9 cellular contexts compared by ENCODE assay signal in the genomic region with DNA sequence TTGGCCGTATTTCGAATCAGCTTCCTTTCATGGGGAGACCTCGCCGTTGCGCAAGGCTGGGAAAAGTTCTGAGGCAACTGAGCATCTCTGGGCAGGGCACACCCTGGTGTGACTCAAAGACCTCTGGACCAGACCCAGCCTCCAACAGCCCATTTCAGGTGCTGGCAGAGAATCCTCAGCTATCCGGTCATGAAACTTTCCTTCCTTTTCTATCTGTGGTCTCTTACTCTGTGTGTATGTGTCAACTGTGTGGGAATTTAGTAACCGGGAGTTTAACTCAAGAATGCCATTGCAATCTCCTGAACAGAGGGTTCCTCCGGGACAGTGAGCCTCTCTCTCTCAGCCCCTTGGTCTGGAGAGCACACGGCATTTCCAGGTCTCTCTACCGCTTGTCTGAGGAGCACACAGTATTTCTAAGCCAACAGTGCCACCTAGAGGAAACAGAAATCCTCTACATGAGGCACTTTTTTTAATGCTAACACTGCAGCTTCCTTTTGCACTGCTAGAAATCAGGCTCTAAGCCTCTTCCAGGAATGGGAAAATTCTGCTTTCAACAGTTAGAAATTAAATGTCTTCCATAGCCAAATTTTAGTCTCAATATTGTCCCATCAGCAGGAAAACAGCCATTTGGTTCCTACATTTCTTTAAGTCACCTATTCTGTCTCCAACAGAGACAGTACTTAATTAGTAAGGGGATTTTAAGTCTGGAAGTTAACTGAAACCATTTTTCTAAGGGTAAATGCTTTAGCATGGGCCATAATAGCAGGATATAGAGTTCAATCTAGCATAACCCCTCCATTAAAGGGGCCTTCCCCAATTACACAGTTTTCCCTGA. TPM values are rescaled to one million over a fixed set of nuclear protein-coding genes. Genes with fewer than 3 reads are reported as not detected.
DNase-seq lines count a peak whose midpoint lies in the region; ATAC-seq and TF ChIP-seq lines count a peak whose summit lies in the region.
"Had no signal": no experiment of that assay in that cellular context is flagged by ENCODE, and none has a peak within 500 bp of the region (broad histone marks: within the 10 kb centered on the region; RNA-seq: fewer than 3 reads in every experiment).

No MANE protein-coding gene starts in this region.

- peak; percentile 34 for TF ChIP-seq CTCF in mucosa of descending colon (IDR thresholded peaks at IDR 0.05)

- peak; percentile 86 for ATAC-seq in GM19438 (IDR thresholded peaks at IDR 0.05; ENCODE audit: low read depth, unreplicated experiment)
- peak; percentile 84 for ATAC-seq in esophagus mucosa
- ATAC-seq in mucosa of descending colon = peak; percentile 87
- no peak for ATAC-seq in GM21825 (IDR thresholded peaks at IDR 0.05; ENCODE audit: unreplicated experiment)

- H3K36me3 ChIP-seq in CD8-positive, alpha-beta memory T cell (ENCODE audit: insufficient read depth, low read length) = no peaks in the 10 kb centered on the region
- H3K36me3 ChIP-seq in mucosa of descending colon (ENCODE audit: low read depth) = no peaks in the 10 kb centered on the region

- H3K27me3 Mint-ChIP-seq in CD8-positive, alpha-beta memory T cell = peaks cover 0 to 3% of the 10 kb centered on the region in 2 donors
- no peaks in the 10 kb centered on the region for H3K27me3 Mint-ChIP-seq in T-helper 2 cell treated with Interferon-gamma antibody and Interleukin-4, amounts not matched to agents 5 μg/mL and 100 μg/mL, for 36 hours (ENCODE audit: low read depth)

- peaks cover 32 to 58% (median 45%) of the 10 kb centered on the region in 3 donors for H3K36me3 Mint-ChIP-seq in CD8-positive, alpha-beta memory T cell
- H3K36me3 Mint-ChIP-seq in T-helper 2 cell treated with Interferon-gamma antibody and Interleukin-4, amounts not matched to agents 5 μg/mL and 100 μg/mL, for 36 hours (ENCODE audit: low read depth) = peaks cover 52% of the 10 kb centered on the region

- no peak overlapping the region for H3K4me3 Mint-ChIP-seq in CD8-positive, alpha-beta memory T cell
- no peak overlapping the region for H3K4me3 Mint-ChIP-seq in T-helper 2 cell treated with Interferon-gamma antibody and Interleukin-4, amounts not matched to agents 5 μg/mL and 100 μg/mL, for 36 hours

- H3K9me3 Mint-ChIP-seq in CD8-positive, alpha-beta memory T cell = peaks cover 17 to 48% (median 36%) of the 10 kb centered on the region in 5 donors
- H3K9me3 Mint-ChIP-seq in T-helper 2 cell treated with Interferon-gamma antibody and Interleukin-4, amounts not matched to agents 5 μg/mL and 100 μg/mL, for 36 hours = peaks cover 35% of the 10 kb centered on the region

- H3K4me1 ChIP-seq in CD8-positive, alpha-beta memory T cell (ENCODE audit: insufficient read depth, low read length) = no peaks in the 10 kb centered on the region
- H3K4me1 ChIP-seq in mucosa of descending colon (ENCODE audit: low read depth) = no peaks in the 10 kb centered on the region

- CTCF ChIA-PET in CD8-positive, alpha-beta memory T cell (lab: Charles Lee) = interaction anchor here (0.8 to 1.6 kb wide), 8 partner anchors 15 to 603 kb away, joined by 3 to 6 read pairs (median 4); no protein-coding TSS in a partner anchor

- no peaks in the 10 kb centered on the region for H3K27me3 ChIP-seq in CD8-positive, alpha-beta memory T cell (ENCODE audit: insufficient read depth, low read length, poor library complexity, severe bottlenecking)

- POLR2A ChIA-PET in CD8-positive, alpha-beta memory T cell (lab: Charles Lee) = no interaction called here

- no peak overlapping the region for H3K4me3 ChIP-seq in CD8-positive, alpha-beta memory T cell (ENCODE audit: low read length)
- H3K4me3 ChIP-seq in mucosa of descending colon = no peak overlapping the region

- peaks cover 6 to 25% (median 12%) of the 10 kb centered on the region in 3 donors for H3K4me1 Mint-ChIP-seq in CD8-positive, alpha-beta memory T cell
- peaks cover 2% of the 10 kb centered on the region for H3K4me1 Mint-ChIP-seq in T-helper 2 cell treated with Interferon-gamma antibody and Interleukin-4, amounts not matched to agents 5 μg/mL and 100 μg/mL, for 36 hours (ENCODE audit: low read depth)

- H3K9me3 ChIP-seq in CD8-positive, alpha-beta memory T cell (ENCODE audit: low read length) = peaks cover 8% of the 10 kb centered on the region
- H3K9me3 ChIP-seq in mucosa of descending colon = peaks cover 29% of the 10 kb centered on the region

- no peak overlapping the region for H3K27ac ChIP-seq in CD8-positive, alpha-beta memory T cell (ENCODE audit: low read depth, low read length)

- DNase-seq in CD8-positive, alpha-beta memory T cell = peak in 3 of 5 donors; percentile 21 to 38 (median 29)
- DNase-seq in NAMALWA (ENCODE audit: low spot score) = peak; percentile 82
- DNase-seq in T-helper 2 cell treated with Interferon-gamma antibody and Interleukin-4, amounts not matched to agents 5 μg/mL and 100 μg/mL, for 36 hours (ENCODE audit: low spot score) = no peak
- DNase-seq in mucosa of descending colon = peak in 1 of 3 donors; percentile 58
- DNase-seq in occipital lobe (lab: John Stamatoyannopoulos, UW) = no peak

- H3K27ac Mint-ChIP-seq in CD8-positive, alpha-beta memory T cell = peak overlapping the region; percentile 4 to 91 (median 80)
- peak overlapping the region; percentile 71 for H3K27ac Mint-ChIP-seq in T-helper 2 cell treated with Interferon-gamma antibody and Interleukin-4, amounts not matched to agents 5 μg/mL and 100 μg/mL, for 36 hours

- intact Hi-C loops in mucosa of descending colon (cut with DNase I, micrococcal nuclease) = no loop called here

RNA-seq across cellular contexts. Expression of a gene that starts 32.7 kb away (rescaled TPM):
- not detected for total RNA-seq in CD8-positive, alpha-beta memory T cell
- 0.49 TPM for polyA plus RNA-seq in CD8-positive, alpha-beta memory T cell
- total RNA-seq in esophagus mucosa = 1.5 TPM
- 100 to 1,000 TPM in 1 of 3 donors, 10 to 100 TPM in 1, 1 to 10 TPM in 1; 4.2 to 145 (median 19.5) TPM for total RNA-seq in mucosa of descending colon
- 0.47 TPM for total RNA-seq in occipital lobe
- total RNA-seq: T-helper 1 cell treated with Interleukin-12 subunit alpha and Interleukin-12 subunit beta and Interleukin-4 antibody, amounts not matched to agents 30 ng/mL and 1 ng/mL, for 36 hours had no signal

Comparison
In these comparisons a context has a peak if more than half of its experiments do, and no peak if none do; other contexts are left out.
1. DNase-seq: peak in CD8-positive, alpha-beta memory T cell (3 of 5) and NAMALWA (single experiment); none in T-helper 2 cell treated with Interferon-gamma antibody and Interleukin-4, amounts not matched to agents 5 μg/mL and 100 μg/mL, for 36 hours (single experiment) and occipital lobe (single experiment).